Comparison of ENCODE assay signal across 19 cellular contexts in the genomic region with DNA sequence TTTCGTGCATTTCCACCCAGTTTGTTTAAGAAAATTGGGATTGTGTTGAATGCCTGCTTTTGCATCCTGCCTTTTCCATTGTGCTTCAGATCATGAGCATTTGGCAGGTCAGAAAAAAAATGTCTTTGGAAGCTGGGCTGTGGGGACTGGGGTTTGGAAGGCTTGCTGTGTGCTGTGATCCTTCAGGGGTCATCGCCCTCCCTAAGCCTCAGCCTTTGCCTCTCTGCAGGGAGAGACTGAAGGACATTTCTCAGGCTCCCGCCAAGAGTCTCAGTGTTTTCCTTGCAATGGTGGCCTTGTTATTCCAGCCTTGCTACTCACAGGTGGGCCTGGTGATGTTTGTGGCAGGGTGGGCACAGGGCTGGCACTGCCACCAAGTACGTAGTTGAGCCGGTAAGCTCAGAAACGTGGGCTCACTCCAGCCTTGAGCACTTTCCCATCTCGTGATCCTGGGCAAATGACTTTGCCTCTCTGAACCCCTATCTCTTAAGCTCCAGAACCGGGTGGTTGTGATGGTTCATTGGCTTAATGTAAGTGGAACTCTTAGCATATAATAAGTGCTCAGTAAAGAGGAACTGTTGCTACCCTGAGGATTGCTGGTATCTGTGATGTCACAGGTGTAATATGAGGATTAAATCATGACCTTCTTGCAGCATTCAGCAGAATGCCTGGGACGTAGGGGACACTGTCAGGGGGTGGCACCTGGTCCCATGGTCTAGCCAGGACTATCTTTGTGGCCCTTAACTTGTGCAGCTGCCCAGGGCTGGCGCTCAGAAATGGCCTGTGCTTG.
DNase-seq lines count a peak whose midpoint lies in the region.
"Had no signal": no experiment of that assay in that cellular context is flagged by ENCODE, and none has a peak within 500 bp of the region (broad histone marks: within the 10 kb centered on the region; RNA-seq: fewer than 3 reads in every experiment).

No MANE protein-coding gene starts in this region.

- peaks cover 100% of the 10 kb centered on the region for H3K4me1 ChIP-seq in Karpas-422 (ENCODE audit: low read length)
- peaks cover 11% of the 10 kb centered on the region for H3K4me1 ChIP-seq in mesodermal cell (ENCODE audit: control insufficient read depth, insufficient read depth, low read length, poor library complexity, severe bottlenecking)

- H3K27me3 ChIP-seq in Karpas-422 (ENCODE audit: low read length), result no peaks in the 10 kb centered on the region
- H3K27me3 ChIP-seq: body of pancreas, MG63 had no signal

- no peaks in the 10 kb centered on the region for H3K9me3 ChIP-seq in Karpas-422 (ENCODE audit: low read length)
- H3K9me3 ChIP-seq in mesodermal cell (ENCODE audit: control insufficient read depth, low read length), result no peaks in the 10 kb centered on the region
- H3K9me3 ChIP-seq: body of pancreas, MG63 had no signal

- H3K9me2 ChIP-seq in Karpas-422 (replicated peaks; ENCODE audit: insufficient read depth, low read length), result no peaks in the 10 kb centered on the region

- H3K9ac ChIP-seq in Karpas-422 (ENCODE audit: low read length), result peak overlapping the region; percentile 95

- H3K36me3 ChIP-seq in Karpas-422 (ENCODE audit: insufficient read depth, low read length) (no peaks in the 10 kb centered on the region), mesodermal cell (ENCODE audit: control insufficient read depth, insufficient read depth, low read length) (peaks cover 19% of the 10 kb centered on the region)
- H3K36me3 ChIP-seq: MG63 had no signal

- H3K79me2 ChIP-seq in Karpas-422 (ENCODE audit: low read length), result peaks cover 50% of the 10 kb centered on the region

- peak; percentile 95 for DNase-seq in Karpas-422
- no peak for DNase-seq in caudate nucleus (lab: John Stamatoyannopoulos, UW)
- DNase-seq in substantia nigra (lab: John Stamatoyannopoulos, UW), result no peak
- DNase-seq in SHP77 (lab: John Stamatoyannopoulos, UW), result no peak
- DNase-seq in NCI-H187 treated with DMSO at 0.1 percent for 48 hours (lab: John Stamatoyannopoulos, UW), result no peak
- no peak for DNase-seq in G401 (ENCODE audit: low spot score)
- DNase-seq: activated CD4-positive, alpha-beta T cell treated with anti-CD3 and anti-CD28 coated beads for 36 hours; activated naive CD8-positive, alpha-beta T cell treated with anti-CD3 and anti-CD28 coated beads for 36 hours; body of pancreas; NCI-H146; occipital lobe; PC-3; stimulated activated CD4-positive, alpha-beta T cell treated with anti-CD3 and anti-CD28 coated beads, Interleukin-1b, Interleukin-23, amount 100 ng/mL, for 48 hours; stimulated activated naive CD8-positive, alpha-beta T cell treated with anti-CD3 and anti-CD28 coated beads, Interleukin-15, Interleukin-2, amounts not matched to agents 100 U/mL and 50 U/mL, for 24 hours; trophoblast cell had no signal

- H4K20me1 ChIP-seq in Karpas-422 (ENCODE audit: insufficient read depth, low read depth, low read length), result no peaks in the 10 kb centered on the region

- H3K4me3 ChIP-seq in Karpas-422 (ENCODE audit: low read length) (peak overlapping the region; percentile 62), mesodermal cell (ENCODE audit: extremely low read depth, insufficient read depth, low read length, poor library complexity, severe bottlenecking) (no peak overlapping the region)
- H3K4me3 ChIP-seq: body of pancreas, coronary artery, GM23338, MG63 had no signal

- H3K27ac ChIP-seq in Karpas-422 (ENCODE audit: low read length) (peak overlapping the region; percentile 99), caudate nucleus (ENCODE audit: low read depth, low read length) (peak overlapping the region; percentile 96), mesodermal cell (ENCODE audit: low read depth, low read length, severe bottlenecking) (peak overlapping the region; percentile 16), substantia nigra (ENCODE audit: low read depth, low read length, poor library complexity, severe bottlenecking) (peak overlapping the region; percentile 2)
- H3K27ac ChIP-seq: body of pancreas, coronary artery had no signal

- 88 to 96% methylated on average over 8 to 10 of the region's 10 CpGs for WGBS in mesodermal cell (ENCODE audit: insufficient coverage in 2 of 2), 2 experiments

- peak overlapping the region; percentile 81 for H3K4me2 ChIP-seq in Karpas-422 (ENCODE audit: low read depth, low read length, poor library complexity, severe bottlenecking)
- H3K4me2 ChIP-seq: GM23338 had no signal

- no peak overlapping the region for H2AFZ ChIP-seq in Karpas-422 (ENCODE audit: low read length)
- H2AFZ ChIP-seq: GM23338 had no signal

- in situ Hi-C loops in G401 (cut with HindIII; ENCODE audit: low sequenced_read_pairs), result no loop called here

Comparison
In these comparisons a context has a peak if more than half of its experiments do, and no peak if none do; other contexts are left out.
1. H3K27ac ChIP-seq: peak in every context shown above with its lines; median percentile 99 in Karpas-422; 96 in caudate nucleus; 16 in mesodermal cell; 2 in substantia nigra.